Comparison of ENCODE assay signal across 8 cellular contexts in genomic region chr1:169106095-169106920, GRCh38. TPM values are rescaled to one million over a fixed set of nuclear protein-coding genes. Genes with fewer than 3 reads are reported as not detected.
A peak's percentile ranks its signal among the peaks of the same experiment; 100 is the strongest.
DNase-seq lines count a peak whose midpoint lies in the region; ATAC-seq and TF ChIP-seq lines count a peak whose summit lies in the region.

ATP1B1 (plus strand) TSS chr1:169106690; CDS start chr1:169106830, 140 bp downstream.

- peak within 1 kb of the TSS; percentile 91 for H3K4me3 Mint-ChIP-seq in HFFc6
- H3K4me3 Mint-ChIP-seq in osteocyte (ENCODE audit: unreplicated experiment) = peak within 1 kb of the TSS; percentile 85

- peak; percentile 80 for ATAC-seq in SK-N-SH treated with all-trans-retinoic acid at 6 μM for 48 hours
- peak; percentile 83 to 92 for ATAC-seq in activated naive CD4-positive, alpha-beta T cell treated with anti-CD3 and anti-CD28 coated beads, Interleukin-2, amount 50 U/mL, for 72 hours

- WGBS in thymus = under 1% methylated on average over 99 of the region's 100 CpGs

- TF ChIP-seq POLR2A in GM10847 (IDR thresholded peaks at IDR 0.05; ENCODE audit: extremely low read depth, insufficient read length) (peak; percentile 75), NB4 (IDR thresholded peaks at IDR 0.05; ENCODE audit: extremely low read depth, insufficient read length) (peak; percentile 90)

- H3K36me3 ChIP-seq in thymus (ENCODE audit: control insufficient read depth, insufficient read depth) = no peaks in the 10 kb centered on the region

- peak within 1 kb of the TSS; percentile 81 for H3K27ac ChIP-seq in thymus (ENCODE audit: low read depth)

- no peaks in the 10 kb centered on the region for H3K36me3 Mint-ChIP-seq in HFFc6 (ENCODE audit: low read depth)
- peaks cover 0 to 8% of the 10 kb centered on the region in 2 donors for H3K36me3 Mint-ChIP-seq in activated naive CD4-positive, alpha-beta T cell treated with anti-CD3 and anti-CD28 coated beads, Interleukin-2, amount 50 U/mL, for 72 hours
- no peaks in the 10 kb centered on the region for H3K36me3 Mint-ChIP-seq in osteocyte (ENCODE audit: unreplicated experiment)

- no peaks in the 10 kb centered on the region for H3K9me3 ChIP-seq in thymus (ENCODE audit: control insufficient read depth)

- H3K27ac Mint-ChIP-seq in HFFc6 = peak within 1 kb of the TSS; percentile 97
- peak within 1 kb of the TSS in 1 of 2 donors; percentile 93 for H3K27ac Mint-ChIP-seq in activated naive CD4-positive, alpha-beta T cell treated with anti-CD3 and anti-CD28 coated beads, Interleukin-2, amount 50 U/mL, for 72 hours
- peak within 1 kb of the TSS; percentile 90 for H3K27ac Mint-ChIP-seq in osteocyte (ENCODE audit: unreplicated experiment)

- H3K4me3 ChIP-seq in NB4 (ENCODE audit: low read depth, low read length) (peak within 1 kb of the TSS; percentile 87), thymus (ENCODE audit: low read length) (peak within 1 kb of the TSS; percentile 79)

- no peaks in the 10 kb centered on the region for H3K9me3 Mint-ChIP-seq in HFFc6
- no peaks in the 10 kb centered on the region for H3K9me3 Mint-ChIP-seq in activated naive CD4-positive, alpha-beta T cell treated with anti-CD3 and anti-CD28 coated beads, Interleukin-2, amount 50 U/mL, for 72 hours
- no peaks in the 10 kb centered on the region for H3K9me3 Mint-ChIP-seq in osteocyte (ENCODE audit: unreplicated experiment)

- TF ChIP-seq CTCF in HFFc6 (IDR thresholded peaks at IDR 0.05) = peak; percentile 91
- TF ChIP-seq CTCF in NB4 (IDR thresholded peaks at IDR 0.05; ENCODE audit: low read depth, low read length) = no peak
- peak; percentile 66 for TF ChIP-seq CTCF in osteocyte (IDR thresholded peaks at IDR 0.05)

- H3K4me1 Mint-ChIP-seq in HFFc6 (ENCODE audit: low read depth) (peaks cover 38% of the 10 kb centered on the region), osteocyte (ENCODE audit: unreplicated experiment) (peaks cover 47% of the 10 kb centered on the region)

- peaks cover 5% of the 10 kb centered on the region for H3K27me3 ChIP-seq in thymus (ENCODE audit: control insufficient read depth, insufficient read depth)

- DNase-seq in HFFc6 (peak; percentile 71), NB4 (ENCODE audit: low read depth) (peak; percentile 89), head of caudate nucleus (peak; percentile 68 to 96 (median 91)), osteocyte (ENCODE audit: extremely low spot score, unreplicated experiment) (peak; percentile 95)
- peak; percentile 86 to 91 for DNase-seq in activated naive CD4-positive, alpha-beta T cell treated with anti-CD3 and anti-CD28 coated beads, Interleukin-2, amount 50 U/mL, for 72 hours (ENCODE audit: low spot score in 2 of 2)

- peaks cover 9% of the 10 kb centered on the region for H3K4me1 ChIP-seq in thymus (ENCODE audit: control insufficient read depth, insufficient read depth, low read length)

- H3K27me3 Mint-ChIP-seq in HFFc6 (ENCODE audit: insufficient read depth) = peaks cover 10% of the 10 kb centered on the region; the same call in 1 of the 2 replicates
- no peaks in the 10 kb centered on the region for H3K27me3 Mint-ChIP-seq in osteocyte (ENCODE audit: unreplicated experiment)

- intact Hi-C loops in head of caudate nucleus (cut with DNase I) = loop anchor here (5.0 to 10.0 kb wide), 3 partner anchors 112 to 469 kb away; no protein-coding TSS in a partner anchor

TF ChIP-seq in SK-N-SH treated with all-trans-retinoic acid at 6 μM for 48 hours, 23 proteins besides CTCF, POLR2A, EP300 and RAD21:
- TF ChIP-seq ESRRG (CRISPR knock-in tag; IDR thresholded peaks at IDR 0.05) (no peak), PATZ1 (CRISPR knock-in tag; IDR thresholded peaks at IDR 0.05; ENCODE audit: borderline replicate concordance) (0 out of 2 replicates have a peak, but pooled peaks have one; percentile 56), ZNF70 (CRISPR knock-in tag; IDR thresholded peaks at IDR 0.05) (no peak)

RNA-seq across cellular contexts. Expression of gene ATP1B1, which starts in this region (rescaled TPM):
- 10 to 100 TPM; 30.6 to 48.5 (median 42.9) TPM for total RNA-seq in HFFc6 (2021; fragmentation: NEBNext Ultra II Directional; extraction: Animal tissue kit (Norgen Biotek cat#: 25700))
- total RNA-seq in activated naive CD4-positive, alpha-beta T cell treated with anti-CD3 and anti-CD28 coated beads, Interleukin-2, amount 50 U/mL, for 72 hours = 10 to 100 TPM in 1 of 2 donors, 1 to 10 TPM in 1; 3.5 to 13.5 TPM
- 42.0 and 45.5 TPM in 2 replicates for total RNA-seq in osteocyte
- polyA plus RNA-seq in thymus = 41.8 TPM

Comparison
In these comparisons a context has a peak if more than half of its experiments do, and no peak if none do; other contexts are left out.
1. Peak in every context shown above with its lines: DNase-seq, ATAC-seq, H3K4me3 ChIP-seq and H3K27ac ChIP-seq.